ENCODE assay signal across 21 cellular contexts in genomic region chr7:154566877-154567276, GRCh38.
A peak's percentile ranks its signal among the peaks of the same experiment; 100 is the strongest.
DNase-seq lines count a peak whose midpoint lies in the region; FAIRE-seq and TF ChIP-seq lines count a peak whose summit lies in the region.
"Had no signal": no experiment of that assay in that cellular context is flagged by ENCODE, and none has a peak within 500 bp of the region (broad histone marks: within the 10 kb centered on the region; RNA-seq: fewer than 3 reads in every experiment).

No MANE protein-coding gene starts in this region.

- H2AFZ ChIP-seq in OCI-LY7 (ENCODE audit: low read length) = no peak overlapping the region

- no peaks in the 10 kb centered on the region for H3K36me3 Mint-ChIP-seq in activated T-helper 1 cell treated with anti-CD3 and anti-CD28 coated beads, Interleukin-12 subunit alpha, Interleukin-12 subunit beta, Interleukin-2, Interleukin-4 antibody, amounts not matched to agents 30 ng/mL and 10 ng/mL and 1 ng/mL, durations not matched to agents 14 hours and 24 hours and 36 hours (ENCODE audit: low read depth)
- H3K36me3 Mint-ChIP-seq in activated CD4-positive, alpha-beta memory T cell treated with anti-CD3 and anti-CD28 coated beads, Interleukin-2, amount 10 ng/mL, durations not matched to agents 7 days and 5 days (ENCODE audit: low read depth) = no peaks in the 10 kb centered on the region
- H3K36me3 Mint-ChIP-seq: CD4-positive, CD25-positive, alpha-beta regulatory T cell; stimulated activated effector memory CD8-positive, alpha-beta T cell treated with anti-CD3 and anti-CD28 coated beads, Interleukin-12 subunit alpha, Interleukin-12 subunit beta, amount 100 ng/mL, for 72 hours had no signal

- H3K4me2 ChIP-seq in OCI-LY7 (ENCODE audit: low read length) = no peak overlapping the region

- no peaks in the 10 kb centered on the region for H3K9me3 Mint-ChIP-seq in activated T-helper 1 cell treated with anti-CD3 and anti-CD28 coated beads, Interleukin-12 subunit alpha, Interleukin-12 subunit beta, Interleukin-2, Interleukin-4 antibody, amounts not matched to agents 30 ng/mL and 10 ng/mL and 1 ng/mL, durations not matched to agents 14 hours and 24 hours and 36 hours
- peaks cover 4% of the 10 kb centered on the region for H3K9me3 Mint-ChIP-seq in activated CD4-positive, alpha-beta memory T cell treated with anti-CD3 and anti-CD28 coated beads, Interleukin-2, amount 10 ng/mL, durations not matched to agents 7 days and 5 days

- BruUV-seq in OCI-LY7 (replicated peaks; lab: Mats Ljungman, UMichigan) = no TSS peak

- H3K9me2 ChIP-seq in OCI-LY7 (ENCODE audit: insufficient read depth, low read length) = no peaks in the 10 kb centered on the region

- H3K4me1 Mint-ChIP-seq in activated T-helper 1 cell treated with anti-CD3 and anti-CD28 coated beads, Interleukin-12 subunit alpha, Interleukin-12 subunit beta, Interleukin-2, Interleukin-4 antibody, amounts not matched to agents 30 ng/mL and 10 ng/mL and 1 ng/mL, durations not matched to agents 14 hours and 24 hours and 36 hours (ENCODE audit: low read depth) = no peaks in the 10 kb centered on the region
- H3K4me1 Mint-ChIP-seq in activated CD4-positive, alpha-beta memory T cell treated with anti-CD3 and anti-CD28 coated beads, Interleukin-2, amount 10 ng/mL, durations not matched to agents 7 days and 5 days = no peaks in the 10 kb centered on the region
- H3K4me1 Mint-ChIP-seq: CD4-positive, CD25-positive, alpha-beta regulatory T cell; stimulated activated effector memory CD8-positive, alpha-beta T cell treated with anti-CD3 and anti-CD28 coated beads, Interleukin-12 subunit alpha, Interleukin-12 subunit beta, amount 100 ng/mL, for 72 hours had no signal

- no peak overlapping the region for H3K27ac ChIP-seq in OCI-LY7 (ENCODE audit: low read depth, low read length, poor library complexity, severe bottlenecking)
- H3K27ac ChIP-seq: HL-60, Peyer's patch, prostate gland, transverse colon had no signal

- H3K27ac Mint-ChIP-seq in activated T-helper 1 cell treated with anti-CD3 and anti-CD28 coated beads, Interleukin-12 subunit alpha, Interleukin-12 subunit beta, Interleukin-2, Interleukin-4 antibody, amounts not matched to agents 30 ng/mL and 10 ng/mL and 1 ng/mL, durations not matched to agents 14 hours and 24 hours and 36 hours = no peak overlapping the region
- no peak overlapping the region for H3K27ac Mint-ChIP-seq in activated CD4-positive, alpha-beta memory T cell treated with anti-CD3 and anti-CD28 coated beads, Interleukin-2, amount 10 ng/mL, durations not matched to agents 7 days and 5 days
- H3K27ac Mint-ChIP-seq: CD4-positive, CD25-positive, alpha-beta regulatory T cell; effector memory CD8-positive, alpha-beta T cell; stimulated activated effector memory CD8-positive, alpha-beta T cell treated with anti-CD3 and anti-CD28 coated beads, Interleukin-12 subunit alpha, Interleukin-12 subunit beta, amount 100 ng/mL, for 72 hours had no signal

- CTCF ChIA-PET in OCI-LY7 (lab: Charles Lee; ENCODE audit: unreplicated experiment) = no interaction called here
- CTCF ChIA-PET in activated CD4-positive, alpha-beta memory T cell treated with anti-CD3 and anti-CD28 coated beads, Interleukin-2, amount 10 ng/mL, durations not matched to agents 7 days and 5 days (lab: Charles Lee) = no interaction called here

- no peak overlapping the region for H3K4me3 ChIP-seq in OCI-LY7 (ENCODE audit: low read depth, low read length, poor library complexity, severe bottlenecking)
- H3K4me3 ChIP-seq: Peyer's patch, prostate gland, transverse colon had no signal

- TF ChIP-seq CTCF in OCI-LY7 (conservative IDR thresholded peaks at IDR 0.05; ENCODE audit: low read length) = peak; percentile 40

- no peaks in the 10 kb centered on the region for H3K36me3 ChIP-seq in OCI-LY7 (ENCODE audit: insufficient read depth, low read length)
- H3K36me3 ChIP-seq: Peyer's patch, prostate gland, transverse colon had no signal

- H3K4me3 Mint-ChIP-seq in activated T-helper 1 cell treated with anti-CD3 and anti-CD28 coated beads, Interleukin-12 subunit alpha, Interleukin-12 subunit beta, Interleukin-2, Interleukin-4 antibody, amounts not matched to agents 30 ng/mL and 10 ng/mL and 1 ng/mL, durations not matched to agents 14 hours and 24 hours and 36 hours = no peak overlapping the region
- no peak overlapping the region for H3K4me3 Mint-ChIP-seq in activated CD4-positive, alpha-beta memory T cell treated with anti-CD3 and anti-CD28 coated beads, Interleukin-2, amount 10 ng/mL, durations not matched to agents 7 days and 5 days
- H3K4me3 Mint-ChIP-seq: CD4-positive, CD25-positive, alpha-beta regulatory T cell; effector memory CD8-positive, alpha-beta T cell; stimulated activated effector memory CD8-positive, alpha-beta T cell treated with anti-CD3 and anti-CD28 coated beads, Interleukin-12 subunit alpha, Interleukin-12 subunit beta, amount 100 ng/mL, for 72 hours had no signal

- no peaks in the 10 kb centered on the region for H4K20me1 ChIP-seq in OCI-LY7 (ENCODE audit: insufficient read depth, low read length)

- DNase-seq in DMS53 (lab: John Stamatoyannopoulos, UW) (peak; percentile 17), DMS53 treated with DMSO at 0.1 percent for 48 hours (lab: John Stamatoyannopoulos, UW; ENCODE audit: unreplicated experiment) (no peak), OCI-LY7 (ENCODE audit: low spot score) (no peak), superior temporal gyrus (ENCODE audit: extremely low spot score) (peak; percentile 61), foreskin melanocyte (no peak)
- no peak for DNase-seq in activated T-helper 1 cell treated with anti-CD3 and anti-CD28 coated beads, Interleukin-12 subunit alpha, Interleukin-12 subunit beta, Interleukin-2, Interleukin-4 antibody, amounts not matched to agents 30 ng/mL and 10 ng/mL and 1 ng/mL, durations not matched to agents 14 hours and 24 hours and 36 hours (ENCODE audit: low spot score)
- DNase-seq in activated CD4-positive, alpha-beta memory T cell treated with anti-CD3 and anti-CD28 coated beads, Interleukin-2, amount 10 ng/mL, durations not matched to agents 7 days and 5 days = no peak
- DNase-seq: activated CD4-positive, alpha-beta T cell treated with anti-CD3 and anti-CD28 coated beads, Interleukin-2, amount 50 U/mL, for 4 hours; CD4-positive, CD25-positive, alpha-beta regulatory T cell; central memory CD4-positive, alpha-beta T cell; effector memory CD8-positive, alpha-beta T cell; KG1; NCI-H187 treated with DMSO at 0.1 percent for 48 hours; NCI-H524 treated with DMSO at 0.1 percent for 48 hours; Peyer's patch; SW 1271; transverse colon had no signal

- POLR2A ChIA-PET in OCI-LY7 (lab: Charles Lee) = no interaction called here
- POLR2A ChIA-PET in activated CD4-positive, alpha-beta memory T cell treated with anti-CD3 and anti-CD28 coated beads, Interleukin-2, amount 10 ng/mL, durations not matched to agents 7 days and 5 days (lab: Charles Lee) = no interaction called here

- H3K27me3 Mint-ChIP-seq in activated T-helper 1 cell treated with anti-CD3 and anti-CD28 coated beads, Interleukin-12 subunit alpha, Interleukin-12 subunit beta, Interleukin-2, Interleukin-4 antibody, amounts not matched to agents 30 ng/mL and 10 ng/mL and 1 ng/mL, durations not matched to agents 14 hours and 24 hours and 36 hours (ENCODE audit: insufficient read depth) = no peaks in the 10 kb centered on the region
- H3K27me3 Mint-ChIP-seq in activated CD4-positive, alpha-beta memory T cell treated with anti-CD3 and anti-CD28 coated beads, Interleukin-2, amount 10 ng/mL, durations not matched to agents 7 days and 5 days = no peaks in the 10 kb centered on the region
- H3K27me3 Mint-ChIP-seq: CD4-positive, CD25-positive, alpha-beta regulatory T cell; effector memory CD8-positive, alpha-beta T cell had no signal

- intact Hi-C loops in OCI-LY7 (cut with micrococcal nuclease; ENCODE audit: unreplicated experiment) = no loop called here
- intact Hi-C loops in activated T-helper 1 cell treated with anti-CD3 and anti-CD28 coated beads, Interleukin-12 subunit alpha, Interleukin-12 subunit beta, Interleukin-2, Interleukin-4 antibody, amounts not matched to agents 30 ng/mL and 10 ng/mL and 1 ng/mL, durations not matched to agents 14 hours and 24 hours and 36 hours (cut with micrococcal nuclease) = no loop called here

- no peaks in the 10 kb centered on the region for H3K9me3 ChIP-seq in OCI-LY7 (ENCODE audit: low read length)
- H3K9me3 ChIP-seq: Peyer's patch, prostate gland, transverse colon had no signal

- FAIRE-seq in islet of Langerhans (lab: Jason Lieb, UNC) = peak; percentile 17

- no peaks in the 10 kb centered on the region for H3K79me2 ChIP-seq in OCI-LY7 (ENCODE audit: insufficient read depth, low read depth, low read length)

- no peaks in the 10 kb centered on the region for H3K4me1 ChIP-seq in OCI-LY7 (ENCODE audit: insufficient read depth, low read length, poor library complexity, severe bottlenecking)
- H3K4me1 ChIP-seq: Peyer's patch, prostate gland, transverse colon had no signal

Comparison
In these comparisons a context has a peak if more than half of its experiments do, and no peak if none do; other contexts are left out.
1. DNase-seq: peak in DMS53 (single experiment) and superior temporal gyrus (single experiment); none in DMS53 treated with DMSO at 0.1 percent for 48 hours (single experiment), OCI-LY7 (single experiment), activated T-helper 1 cell treated with anti-CD3 and anti-CD28 coated beads, Interleukin-12 subunit alpha, Interleukin-12 subunit beta, Interleukin-2, Interleukin-4 antibody, amounts not matched to agents 30 ng/mL and 10 ng/mL and 1 ng/mL, durations not matched to agents 14 hours and 24 hours and 36 hours (single experiment), activated CD4-positive, alpha-beta memory T cell treated with anti-CD3 and anti-CD28 coated beads, Interleukin-2, amount 10 ng/mL, durations not matched to agents 7 days and 5 days (single experiment) and foreskin melanocyte (single experiment).